9 cellular contexts compared by ENCODE assay signal in the genomic region with DNA sequence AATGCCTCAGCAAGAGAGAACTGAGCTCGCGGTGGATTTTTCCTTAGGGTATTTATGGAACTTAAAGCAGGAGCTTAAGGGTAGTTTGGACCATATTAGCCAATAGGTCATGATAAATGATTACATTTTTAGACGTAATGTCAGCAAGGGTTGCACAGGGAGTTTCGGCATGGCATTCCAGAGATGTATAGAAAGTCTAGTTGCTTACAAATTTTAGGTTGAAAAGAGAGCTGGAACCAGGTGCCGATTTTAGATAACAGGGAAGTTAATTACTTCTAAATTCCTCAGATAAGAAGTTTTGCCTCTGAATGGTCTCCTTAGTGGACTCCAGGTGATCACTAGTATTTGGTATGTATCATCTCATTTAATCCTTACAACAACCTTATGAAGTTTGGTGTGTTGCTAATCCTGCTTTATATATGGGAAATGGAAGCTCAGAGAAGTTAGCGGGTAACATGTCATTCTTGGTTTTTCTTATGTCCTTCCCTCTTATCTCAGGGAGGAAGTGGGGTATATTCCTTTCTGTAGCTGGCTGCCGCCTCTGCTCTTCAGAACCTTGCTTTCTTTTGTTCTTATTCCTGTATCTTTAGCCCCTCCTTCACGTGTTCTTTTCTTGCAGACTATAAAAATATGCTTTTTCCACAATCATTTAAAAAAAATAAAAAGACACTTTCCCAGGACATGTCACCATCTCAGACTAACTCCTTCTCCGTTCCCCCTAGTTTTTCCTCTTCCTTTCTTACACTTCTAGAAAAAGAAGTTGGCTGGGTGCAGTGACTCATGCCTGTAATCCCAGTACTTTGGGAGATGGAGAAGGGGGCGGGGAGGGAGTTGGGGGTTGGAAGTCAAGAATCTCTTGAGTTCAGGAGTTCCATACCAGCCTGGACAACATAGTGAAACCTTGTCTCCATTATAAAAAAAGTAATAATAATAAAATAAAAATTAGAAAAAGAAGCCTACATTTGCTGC. TPM values are rescaled to one million over a fixed set of nuclear protein-coding genes. Genes with fewer than 3 reads are reported as not detected.
DNase-seq lines count a peak whose midpoint lies in the region; ATAC-seq and TF ChIP-seq lines count a peak whose summit lies in the region.
"Had no signal": no experiment of that assay in that cellular context is flagged by ENCODE, and none has a peak within 500 bp of the region (broad histone marks: within the 10 kb centered on the region; RNA-seq: fewer than 3 reads in every experiment).

No MANE protein-coding gene starts in this region.

- H3K4me3 ChIP-seq in ectodermal cell (ENCODE audit: insufficient read depth, low read depth, low read length) = no peak overlapping the region

- DNase-seq in Calu3 (no peak), OCI-M1 (lab: John Stamatoyannopoulos, UW) (peak; percentile 43), natural killer cell (no peak), DMS114 treated with DMSO at 0.1 percent for 48 hours (lab: John Stamatoyannopoulos, UW; ENCODE audit: unreplicated experiment) (no peak), NCI-H748 (lab: John Stamatoyannopoulos, UW; ENCODE audit: unreplicated experiment) (no peak), cerebellar nuclear complex (lab: John Stamatoyannopoulos, UW) (no peak)
- DNase-seq: NCI-H1436 had no signal

- WGBS in ectodermal cell, 2 experiments = 75 to 76% methylated on average over 10 of the region's 10 CpGs

- H3K9me3 ChIP-seq in ectodermal cell (ENCODE audit: control insufficient read depth, low read length) = no peaks in the 10 kb centered on the region

- ATAC-seq in natural killer cell = no peak
- no peak for ATAC-seq in GM18858 (IDR thresholded peaks at IDR 0.05; ENCODE audit: unreplicated experiment)

- H3K4me1 Mint-ChIP-seq in Calu3 (ENCODE audit: low read depth, unreplicated experiment) = peaks cover 54% of the 10 kb centered on the region
- peaks cover 86 to 89% of the 10 kb centered on the region in 2 donors for H3K4me1 Mint-ChIP-seq in natural killer cell

- H3K27ac ChIP-seq in ectodermal cell (ENCODE audit: insufficient read depth, low read depth, low read length, poor library complexity, severe bottlenecking) = peak overlapping the region; percentile 2

- peak overlapping the region; percentile 55 for H3K4me3 Mint-ChIP-seq in Calu3 (ENCODE audit: low read depth, unreplicated experiment)
- peak overlapping the region; percentile 83 for H3K4me3 Mint-ChIP-seq in natural killer cell

- H3K9me3 Mint-ChIP-seq in Calu3 (ENCODE audit: low read depth, unreplicated experiment) = peaks cover 2% of the 10 kb centered on the region
- H3K9me3 Mint-ChIP-seq in natural killer cell = peaks cover 3% of the 10 kb centered on the region in 2 donors

- H3K27ac Mint-ChIP-seq in Calu3 (ENCODE audit: unreplicated experiment) = peak overlapping the region; percentile 92
- H3K27ac Mint-ChIP-seq in natural killer cell = peak overlapping the region; percentile 89 to 93

- H3K36me3 ChIP-seq in ectodermal cell (ENCODE audit: control insufficient read depth, insufficient read depth, low read length) = no peaks in the 10 kb centered on the region

- intact Hi-C loops in Calu3 (cut with micrococcal nuclease; ENCODE audit: unreplicated experiment) (loop anchor here (1.0 to 5.0 kb wide), 2 partner anchors 11 to 76 kb away; no protein-coding TSS in a partner anchor), natural killer cell (cut with micrococcal nuclease) (loop anchor here (2.0 kb wide), 1 partner anchor 51 kb away; no protein-coding TSS in a partner anchor)

- no peaks in the 10 kb centered on the region for H3K27me3 Mint-ChIP-seq in Calu3 (ENCODE audit: unreplicated experiment)
- H3K27me3 Mint-ChIP-seq in natural killer cell (ENCODE audit: low read depth in 2 of 2) = no peaks in the 10 kb centered on the region

- CTCF ChIA-PET in Calu3 (lab: Charles Lee) = interaction anchor here (0.8 to 2.6 kb wide), 6 partner anchors 10 to 65 kb away, joined by 3 to 11 read pairs (median 5); partner anchors contain the start of gene IQGAP1

- H3K36me3 Mint-ChIP-seq in Calu3 (ENCODE audit: insufficient read depth, unreplicated experiment) (peaks cover 24% of the 10 kb centered on the region), natural killer cell (peaks cover 6% of the 10 kb centered on the region)

- H3K27me3 ChIP-seq in ectodermal cell (ENCODE audit: control insufficient read depth, insufficient read depth, low read length, poor library complexity, severe bottlenecking) = no peaks in the 10 kb centered on the region

- BruUV-seq in Calu3 (replicated peaks; lab: Mats Ljungman, UMichigan) = TSS peak; percentile 18

- TF ChIP-seq CTCF in Calu3 (IDR thresholded peaks at IDR 0.05; ENCODE audit: unreplicated experiment) (no peak), natural killer cell (IDR thresholded peaks at IDR 0.05) (no peak)

- H3K4me1 ChIP-seq in ectodermal cell (ENCODE audit: control insufficient read depth, insufficient read depth, low read length) = peaks cover 9% of the 10 kb centered on the region

RNA-seq across cellular contexts. Expression of gene IQGAP1, which starts 25.7 kb away (rescaled TPM):
- total RNA-seq in Calu3 (2022) (193 and 206 TPM in 2 replicates), natural killer cell (100 to 1,000 TPM; 431 to 493 (median 446) TPM)
- polyA plus RNA-seq in ectodermal cell (2013, experiment 1 of 4) = 43.6 TPM
- polyA plus RNA-seq in ectodermal cell (2013, experiment 2 of 4) = 41.6 TPM
- 34.2 TPM for polyA plus RNA-seq in ectodermal cell (2013, experiment 3 of 4)
- polyA plus RNA-seq in ectodermal cell (2013, experiment 4 of 4) = 40.0 TPM
